9 cellular contexts compared by ENCODE assay signal in genomic region chr5:67234671-67235176, GRCh38. TPM values are rescaled to one million over a fixed set of nuclear protein-coding genes. Genes with fewer than 3 reads are reported as not detected.
DNase-seq lines count a peak whose midpoint lies in the region; ATAC-seq and TF ChIP-seq lines count a peak whose summit lies in the region.
"Had no signal": no experiment of that assay in that cellular context is flagged by ENCODE, and none has a peak within 500 bp of the region (broad histone marks: within the 10 kb centered on the region; RNA-seq: fewer than 3 reads in every experiment).

No MANE protein-coding gene starts in this region.

- H3K9me3 Mint-ChIP-seq in natural killer cell: no peaks in the 10 kb centered on the region

- H3K27me3 ChIP-seq in MG63 (no peaks in the 10 kb centered on the region), colonic mucosa (no peaks in the 10 kb centered on the region), mesenchymal stem cell (ENCODE audit: control insufficient read depth in 1 of 2, insufficient read depth in 1 of 2, low read length in 2 of 2) (no peaks in the 10 kb centered on the region)

- H4K91ac ChIP-seq in mesenchymal stem cell (ENCODE audit: low read length): no peak overlapping the region

- no peak overlapping the region for H3K14ac ChIP-seq in mesenchymal stem cell (ENCODE audit: low read length in 2 of 2)

- H3K18ac ChIP-seq in mesenchymal stem cell (ENCODE audit: low read depth in 1 of 2, low read length in 2 of 2): peak overlapping the region; percentile 37 to 74

- H4K8ac ChIP-seq in mesenchymal stem cell (ENCODE audit: low read length): peak overlapping the region; percentile 56

- H2BK12ac ChIP-seq in mesenchymal stem cell (ENCODE audit: low read length in 2 of 2): peak overlapping the region; percentile 37 to 57

- DNase-seq in A172 (ENCODE audit: low spot score) (peak; percentile 75), MG63 (peak; percentile 43), colonic mucosa (peak; percentile 38), mesenchymal stem cell (peak; percentile 74), inferior parietal cortex (ENCODE audit: extremely low spot score) (no peak), OCI-M2 (lab: John Stamatoyannopoulos, UW; ENCODE audit: unreplicated experiment) (no peak), natural killer cell (no peak)
- DNase-seq: T-helper 17 cell had no signal

- 61% methylated on average over 7 of the region's 10 CpGs for WGBS in mesenchymal stem cell

- TF ChIP-seq CTCF in colonic mucosa (IDR thresholded peaks at IDR 0.05): no peak
- no peak for TF ChIP-seq CTCF in natural killer cell (IDR thresholded peaks at IDR 0.05)

- H3K4me3 ChIP-seq in MG63 (no peak overlapping the region), colonic mucosa (no peak overlapping the region), mesenchymal stem cell (ENCODE audit: insufficient read depth in 1 of 2, low read depth in 1 of 2, low read length in 2 of 2) (peak overlapping the region in 1 of 2 experiments; percentile 20)

- peaks cover 4% of the 10 kb centered on the region for H3K4me1 ChIP-seq in colonic mucosa
- peaks cover 2% of the 10 kb centered on the region for H3K4me1 ChIP-seq in mesenchymal stem cell (ENCODE audit: control insufficient read depth, insufficient read depth, low read depth, low read length)

- H3K9ac ChIP-seq in colonic mucosa (ENCODE audit: low read depth in 2 of 2, low read length in 2 of 2): no peak overlapping the region
- peak overlapping the region; percentile 48 for H3K9ac ChIP-seq in mesenchymal stem cell (ENCODE audit: low read length)

- no peak overlapping the region for H3K4me2 ChIP-seq in mesenchymal stem cell (ENCODE audit: low read length, poor library complexity, severe bottlenecking)

- H2AK5ac ChIP-seq in mesenchymal stem cell (ENCODE audit: low read length, severe bottlenecking): no peak overlapping the region

- intact Hi-C loops in colonic mucosa (cut with DNase I): no loop called here
- intact Hi-C loops in natural killer cell (cut with micrococcal nuclease): no loop called here

- H3K36me3 ChIP-seq in MG63: no peaks in the 10 kb centered on the region
- H3K36me3 ChIP-seq in colonic mucosa: no peaks in the 10 kb centered on the region
- H3K36me3 ChIP-seq in mesenchymal stem cell (ENCODE audit: control insufficient read depth in 1 of 2, insufficient read depth in 2 of 2, low read depth in 1 of 2, low read length in 2 of 2): no peaks in the 10 kb centered on the region

- peaks cover 0 to 3% of the 10 kb centered on the region in 2 donors for H3K27me3 Mint-ChIP-seq in natural killer cell (ENCODE audit: low read depth in 2 of 2)

- H2BK5ac ChIP-seq in mesenchymal stem cell (ENCODE audit: low read depth, low read length, poor library complexity, severe bottlenecking): no peak overlapping the region

- H3K9me3 ChIP-seq in MG63: peaks cover 2% of the 10 kb centered on the region; the same call in 1 of the 2 replicates
- H3K9me3 ChIP-seq in colonic mucosa: no peaks in the 10 kb centered on the region
- H3K9me3 ChIP-seq in mesenchymal stem cell (ENCODE audit: control insufficient read depth, low read length): no peaks in the 10 kb centered on the region

- H3K27ac Mint-ChIP-seq in natural killer cell: no peak overlapping the region

- no peak overlapping the region for H3K4me3 Mint-ChIP-seq in natural killer cell
- H3K4me3 Mint-ChIP-seq: T-helper 17 cell had no signal

- H3K79me1 ChIP-seq in mesenchymal stem cell (replicated peaks; ENCODE audit: low read length, poor library complexity, severe bottlenecking): no peaks in the 10 kb centered on the region

- no peak overlapping the region for H3K23ac ChIP-seq in mesenchymal stem cell (ENCODE audit: low read length in 2 of 2)

- H3K27ac ChIP-seq in colonic mucosa (no peak overlapping the region), mesenchymal stem cell (ENCODE audit: low read length, poor library complexity, severe bottlenecking) (no peak overlapping the region)

- peak overlapping the region; percentile 76 for H2AFZ ChIP-seq in mesenchymal stem cell (ENCODE audit: low read depth, low read length)

- H3K4ac ChIP-seq in mesenchymal stem cell (ENCODE audit: low read depth in 1 of 2, low read length in 2 of 2): peak overlapping the region in 1 of 2 experiments; percentile 24

- ATAC-seq in GM19395 (IDR thresholded peaks at IDR 0.05; ENCODE audit: unreplicated experiment): no peak
- no peak for ATAC-seq in natural killer cell
- ATAC-seq: T-helper 17 cell had no signal

- no peaks in the 10 kb centered on the region for H3K4me1 Mint-ChIP-seq in natural killer cell
- H3K4me1 Mint-ChIP-seq: T-helper 17 cell had no signal

- H2BK120ac ChIP-seq in mesenchymal stem cell (ENCODE audit: low read depth, low read length): no peak overlapping the region

- no peaks in the 10 kb centered on the region for H3K36me3 Mint-ChIP-seq in natural killer cell

- H2BK15ac ChIP-seq in mesenchymal stem cell (ENCODE audit: low read depth, poor library complexity, severe bottlenecking): no peak overlapping the region

RNA-seq across cellular contexts. Expression of gene CD180, which starts 38.1 kb away (rescaled TPM):
- total RNA-seq in A172 (2014; rRNA removed; shearing (Covaris generic)): 0.03 and 0.53 TPM in 2 replicates
- not detected in 2 replicates for total RNA-seq in MG63 (2014; rRNA removed; shearing (Covaris generic); ENCODE audit: low replicate concordance)
- 1 to 10 TPM in 1 of 2 donors, under 1 TPM in 1; 0.30 to 1.4 TPM for total RNA-seq in colonic mucosa
- polyA plus RNA-seq in mesenchymal stem cell (2013, experiment 1 of 2): not detected
- not detected for polyA plus RNA-seq in mesenchymal stem cell (2013, experiment 2 of 2)
- 1 to 10 TPM in 2 of 3 donors, under 1 TPM in 1; 0.34 to 1.2 (median 1.1) TPM for total RNA-seq in natural killer cell

Comparison
In these comparisons a context has a peak if more than half of its experiments do, and no peak if none do; other contexts are left out.
1. DNase-seq: peak in A172 (single experiment), MG63 (single experiment), colonic mucosa (single experiment) and mesenchymal stem cell (single experiment); none in inferior parietal cortex (single experiment), OCI-M2 (single experiment) and natural killer cell (single experiment).